In the genomic region with DNA sequence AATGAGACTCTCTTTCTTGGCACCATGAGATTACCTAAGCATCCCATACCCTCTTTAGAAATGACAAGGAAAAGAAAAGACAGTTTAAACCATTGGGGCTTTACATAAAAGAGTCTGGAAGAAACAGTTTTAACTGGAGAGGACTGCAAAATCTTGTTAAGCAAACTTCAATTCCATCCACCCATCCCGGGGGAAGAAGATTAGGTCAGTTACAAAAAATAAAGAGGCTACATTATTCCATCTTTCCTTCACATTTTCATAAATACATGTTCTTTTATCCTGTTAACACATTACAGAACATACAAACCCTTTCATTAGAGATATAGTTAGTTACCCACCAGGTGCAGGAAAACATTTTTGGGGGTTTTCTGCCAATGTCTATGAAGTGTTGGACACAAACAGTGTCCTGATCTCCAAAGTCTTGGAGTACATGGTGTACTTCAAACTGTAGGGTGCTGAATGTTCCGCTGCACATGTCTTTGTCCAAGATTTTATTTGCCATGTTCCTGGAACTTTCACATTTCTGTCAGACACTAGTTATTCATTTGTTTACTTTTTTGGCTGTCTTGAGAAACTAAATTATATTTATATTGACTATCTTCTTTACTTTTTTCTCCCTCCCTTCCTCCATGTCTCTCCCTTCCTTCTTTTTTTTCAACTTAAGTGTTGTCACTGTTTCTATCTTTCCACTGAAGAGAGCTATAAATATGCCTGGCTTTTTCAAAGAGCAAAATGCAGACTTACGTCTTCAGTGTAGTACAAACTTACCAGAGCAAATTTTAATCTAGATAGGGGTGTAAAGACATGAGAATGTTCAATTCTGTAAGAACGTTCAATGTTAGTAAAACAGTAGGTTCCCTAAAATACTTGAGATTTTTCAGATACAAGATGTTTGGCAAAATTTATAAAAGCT, we compare ENCODE assay signal across 21 cellular contexts.
DNase-seq lines count a peak whose midpoint lies in the region; ATAC-seq and TF ChIP-seq lines count a peak whose summit lies in the region.
"Had no signal": no experiment of that assay in that cellular context is flagged by ENCODE, and none has a peak within 500 bp of the region (broad histone marks: within the 10 kb centered on the region; RNA-seq: fewer than 3 reads in every experiment).

No MANE protein-coding gene starts in this region.

- 33 to 41% methylated on average over 4 of the region's 4 CpGs for WGBS in gastroesophageal sphincter (ENCODE audit: low coverage in 1 of 2), 2 donors
- 86% methylated on average over 3 of the region's 4 CpGs for WGBS in mesenchymal stem cell
- 64% methylated on average over 4 of the region's 4 CpGs for WGBS in suprapubic skin
- 71% methylated on average over 4 of the region's 4 CpGs for WGBS in SK-N-SH (ENCODE audit: low lambda C conversion rate)

- H2AFZ ChIP-seq in mesenchymal stem cell (ENCODE audit: low read depth, low read length) (no peak overlapping the region), SK-N-SH (ENCODE audit: low read depth) (no peak overlapping the region)
- H2AFZ ChIP-seq: GM23338, neural progenitor cell had no signal

- no peaks in the 10 kb centered on the region for H3K79me2 ChIP-seq in SK-N-SH (ENCODE audit: insufficient read depth)

- no peak overlapping the region for H4K8ac ChIP-seq in mesenchymal stem cell (ENCODE audit: low read length)

- TF ChIP-seq POLR2A in gastroesophageal sphincter (IDR thresholded peaks at IDR 0.05) (no peak), suprapubic skin (IDR thresholded peaks at IDR 0.05) (no peak)

- TF ChIP-seq CTCF in VCaP (conservative IDR thresholded peaks at IDR 0.05): no peak
- TF ChIP-seq CTCF in gastroesophageal sphincter (IDR thresholded peaks at IDR 0.05): no peak
- TF ChIP-seq CTCF in suprapubic skin (IDR thresholded peaks at IDR 0.05): no peak
- no peak for TF ChIP-seq CTCF in SK-N-SH (IDR thresholded peaks at IDR 0.05)

- H3K14ac ChIP-seq in mesenchymal stem cell (ENCODE audit: low read length in 2 of 2): no peak overlapping the region

- H4K91ac ChIP-seq in mesenchymal stem cell (ENCODE audit: low read length): no peak overlapping the region

- H3K18ac ChIP-seq in mesenchymal stem cell (ENCODE audit: low read depth in 1 of 2, low read length in 2 of 2): no peak overlapping the region

- H2BK15ac ChIP-seq in mesenchymal stem cell (ENCODE audit: low read depth, poor library complexity, severe bottlenecking): no peak overlapping the region

- no peak overlapping the region for H2BK5ac ChIP-seq in mesenchymal stem cell (ENCODE audit: low read depth, low read length, poor library complexity, severe bottlenecking)

- no peak overlapping the region for H3K4ac ChIP-seq in mesenchymal stem cell (ENCODE audit: low read depth in 1 of 2, low read length in 2 of 2)

- H3K9me2 ChIP-seq in SK-N-SH: no peaks in the 10 kb centered on the region

- no peaks in the 10 kb centered on the region for H3K36me3 ChIP-seq in gastroesophageal sphincter
- H3K36me3 ChIP-seq in mesenchymal stem cell (ENCODE audit: control insufficient read depth in 1 of 2, insufficient read depth in 2 of 2, low read depth in 1 of 2, low read length in 2 of 2): no peaks in the 10 kb centered on the region
- H3K36me3 ChIP-seq in suprapubic skin: no peaks in the 10 kb centered on the region
- H3K36me3 ChIP-seq in SK-N-SH (replicated peaks in 1 of 2; ENCODE audit: control insufficient read depth in 1 of 2, insufficient read depth in 2 of 2, low read length in 1 of 2): no peaks in the 10 kb centered on the region
- H3K36me3 ChIP-seq: left lung, neural progenitor cell had no signal

- TF ChIP-seq RAD21 in SK-N-SH (IDR thresholded peaks at IDR 0.05; ENCODE audit: low read length): no peak

- H3K27me3 ChIP-seq in gastroesophageal sphincter (no peaks in the 10 kb centered on the region), mesenchymal stem cell (ENCODE audit: control insufficient read depth in 1 of 2, insufficient read depth in 1 of 2, low read length in 2 of 2) (no peaks in the 10 kb centered on the region), suprapubic skin (no peaks in the 10 kb centered on the region), SK-N-SH (ENCODE audit: insufficient read depth) (no peaks in the 10 kb centered on the region)
- H3K27me3 ChIP-seq: left lung, neural progenitor cell had no signal

- H3K27ac ChIP-seq in VCaP (peak overlapping the region; percentile 67), gastroesophageal sphincter (peak overlapping the region in 3 of 4 donors; percentile 14 to 68 (median 36)), mesenchymal stem cell (ENCODE audit: low read length, poor library complexity, severe bottlenecking) (no peak overlapping the region), suprapubic skin (peak overlapping the region; percentile 72), SK-N-SH (ENCODE audit: low read depth in 2 of 2, low read length in 1 of 2) (no peak overlapping the region)
- H3K27ac ChIP-seq: HL-60, left lung, neural progenitor cell had no signal

- H3K79me1 ChIP-seq in mesenchymal stem cell (replicated peaks; ENCODE audit: low read length, poor library complexity, severe bottlenecking): no peaks in the 10 kb centered on the region

- H4K20me1 ChIP-seq in SK-N-SH (ENCODE audit: insufficient read depth): no peaks in the 10 kb centered on the region

- peak overlapping the region; percentile 44 for H3K9ac ChIP-seq in mesenchymal stem cell (ENCODE audit: low read length)
- H3K9ac ChIP-seq in SK-N-SH: no peak overlapping the region
- H3K9ac ChIP-seq: neural progenitor cell had no signal

- no peak overlapping the region for H2AK5ac ChIP-seq in mesenchymal stem cell (ENCODE audit: low read length, severe bottlenecking)

- H3K4me2 ChIP-seq in mesenchymal stem cell (ENCODE audit: low read length, poor library complexity, severe bottlenecking): no peak overlapping the region
- no peak overlapping the region for H3K4me2 ChIP-seq in SK-N-SH
- H3K4me2 ChIP-seq: GM23338, neural progenitor cell had no signal

- H2BK12ac ChIP-seq in mesenchymal stem cell (ENCODE audit: low read length in 2 of 2): no peak overlapping the region

- H3F3A ChIP-seq in SK-N-SH (replicated peaks; ENCODE audit: insufficient read depth): peaks cover 4% of the 10 kb centered on the region

- POLR2A ChIA-PET in SK-N-SH (lab: Yijun Ruan, JAX): no interaction called here

- ATAC-seq in gastroesophageal sphincter: peak; percentile 76
- no peak for ATAC-seq in GM21360 (IDR thresholded peaks at IDR 0.05; ENCODE audit: unreplicated experiment)
- no peak for ATAC-seq in HG03460 (IDR thresholded peaks at IDR 0.05; ENCODE audit: unreplicated experiment)
- ATAC-seq: activated CD8-positive, alpha-beta memory T cell treated with anti-CD3 and anti-CD28 coated beads, Interleukin-2, amount 10 ng/mL, durations not matched to agents 7 days and 5 days; GM23338; left lung; mucosa of descending colon; PC-3 had no signal

- TF ChIP-seq EP300 in gastroesophageal sphincter (IDR thresholded peaks at IDR 0.05) (no peak), suprapubic skin (IDR thresholded peaks at IDR 0.05) (no peak), SK-N-SH (IDR thresholded peaks at IDR 0.05; ENCODE audit: borderline replicate concordance in 1 of 2, low read depth in 1 of 2, low read length in 1 of 2) (no peak)

- H3K4me1 ChIP-seq in gastroesophageal sphincter (peaks cover 0 to 43% (median 0%) of the 10 kb centered on the region in 3 donors), mesenchymal stem cell (ENCODE audit: control insufficient read depth, insufficient read depth, low read depth, low read length) (no peaks in the 10 kb centered on the region), suprapubic skin (peaks cover 6% of the 10 kb centered on the region), SK-N-SH (ENCODE audit: control insufficient read depth in 1 of 2, insufficient read depth in 2 of 2, low read depth in 1 of 2, low read length in 1 of 2) (peaks cover 0 to 4% of the 10 kb centered on the region in 2 experiments; a peak in 2 of 4 replicates)
- H3K4me1 ChIP-seq: left lung, neural progenitor cell had no signal

- H3K9me3 ChIP-seq in gastroesophageal sphincter (no peaks in the 10 kb centered on the region), mesenchymal stem cell (ENCODE audit: control insufficient read depth, low read length) (no peaks in the 10 kb centered on the region), suprapubic skin (no peaks in the 10 kb centered on the region), SK-N-SH (no peaks in the 10 kb centered on the region)
- H3K9me3 ChIP-seq: left lung, mucosa of descending colon had no signal

- H3K23ac ChIP-seq in mesenchymal stem cell (ENCODE audit: low read length in 2 of 2): no peak overlapping the region

- no peak overlapping the region for H2BK120ac ChIP-seq in mesenchymal stem cell (ENCODE audit: low read depth, low read length)

- CTCF ChIA-PET in SK-N-SH (lab: Yijun Ruan, JAX): no interaction called here

- no peak overlapping the region for H3K4me3 ChIP-seq in gastroesophageal sphincter
- no peak overlapping the region for H3K4me3 ChIP-seq in mesenchymal stem cell (ENCODE audit: insufficient read depth in 1 of 2, low read depth in 1 of 2, low read length in 2 of 2)
- H3K4me3 ChIP-seq in suprapubic skin: no peak overlapping the region
- no peak overlapping the region for H3K4me3 ChIP-seq in SK-N-SH (ENCODE audit: low read depth in 2 of 2, low read length in 1 of 2)
- H3K4me3 ChIP-seq: GM23338, left lung, mucosa of descending colon, neural progenitor cell had no signal

- peak; percentile 21 for DNase-seq in mesenchymal stem cell
- no peak for DNase-seq in suprapubic skin (ENCODE audit: low spot score in 2 of 2)
- no peak for DNase-seq in SK-N-SH
- DNase-seq in NCI-H1105 (lab: John Stamatoyannopoulos, UW): no peak
- DNase-seq: activated CD4-positive, alpha-beta T cell treated with anti-CD3 and anti-CD28 coated beads, Interleukin-2, amount 10 ng/mL, durations not matched to agents 24 days and 14 days; activated CD8-positive, alpha-beta memory T cell treated with anti-CD3 and anti-CD28 coated beads, Interleukin-2, amount 10 ng/mL, durations not matched to agents 7 days and 5 days; C1 segment of cervical spinal cord; cerebellar nuclear complex; effector CD4-positive, alpha-beta T cell; left lung; mucosa of descending colon; NCI-H2081; NCI-H446 treated with DMSO at 0.1 percent for 48 hours; PC-3 had no signal

TF ChIP-seq in SK-N-SH, 30 proteins besides CTCF, POLR2A, EP300 and RAD21 (continues in another document):
- no peak for TF ChIP-seq TEAD4 (IDR thresholded peaks at IDR 0.05; ENCODE audit: borderline replicate concordance, insufficient read depth)
- TF ChIP-seq, protein P1, sequence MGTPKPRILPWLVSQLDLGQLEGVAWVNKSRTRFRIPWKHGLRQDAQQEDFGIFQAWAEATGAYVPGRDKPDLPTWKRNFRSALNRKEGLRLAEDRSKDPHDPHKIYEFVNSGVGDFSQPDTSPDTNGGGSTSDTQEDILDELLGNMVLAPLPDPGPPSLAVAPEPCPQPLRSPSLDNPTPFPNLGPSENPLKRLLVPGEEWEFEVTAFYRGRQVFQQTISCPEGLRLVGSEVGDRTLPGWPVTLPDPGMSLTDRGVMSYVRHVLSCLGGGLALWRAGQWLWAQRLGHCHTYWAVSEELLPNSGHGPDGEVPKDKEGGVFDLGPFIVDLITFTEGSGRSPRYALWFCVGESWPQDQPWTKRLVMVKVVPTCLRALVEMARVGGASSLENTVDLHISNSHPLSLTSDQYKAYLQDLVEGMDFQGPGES (IDR thresholded peaks at IDR 0.05; ENCODE audit: low read depth, low read length): no peak

Comparison
In these comparisons a context has a peak if more than half of its experiments do, and no peak if none do; other contexts are left out.
1. H3K27ac ChIP-seq: peak in VCaP (single experiment), gastroesophageal sphincter (3 of 4) and suprapubic skin (single experiment); none in mesenchymal stem cell (single experiment) and SK-N-SH (0 of 2).